ENCODE assay signal across 9 cellular contexts in genomic region chr6:13066820-13067219, GRCh38.
"Had no signal": no experiment of that assay in that cellular context is flagged by ENCODE, and none has a peak within 500 bp of the region (broad histone marks: within the 10 kb centered on the region; RNA-seq: fewer than 3 reads in every experiment).

No MANE protein-coding gene starts in this region.

- ATAC-seq: HCT116, HepG2, K562 had no signal

- H3K36me3 ChIP-seq: HAP-1 had no signal

- DNase-seq: GM23248, GOT3, H7, HFFc6 had no signal

- H3K4me3 ChIP-seq: GM23248, HAP-1, K562 had no signal

- H3K9me3 ChIP-seq: HAP-1 had no signal

- H3K27ac ChIP-seq: GM23248, HL-60 had no signal

- H3K4me1 ChIP-seq: HAP-1 had no signal

- FAIRE-seq: HepG2, K562 had no signal
